In the genomic region with DNA sequence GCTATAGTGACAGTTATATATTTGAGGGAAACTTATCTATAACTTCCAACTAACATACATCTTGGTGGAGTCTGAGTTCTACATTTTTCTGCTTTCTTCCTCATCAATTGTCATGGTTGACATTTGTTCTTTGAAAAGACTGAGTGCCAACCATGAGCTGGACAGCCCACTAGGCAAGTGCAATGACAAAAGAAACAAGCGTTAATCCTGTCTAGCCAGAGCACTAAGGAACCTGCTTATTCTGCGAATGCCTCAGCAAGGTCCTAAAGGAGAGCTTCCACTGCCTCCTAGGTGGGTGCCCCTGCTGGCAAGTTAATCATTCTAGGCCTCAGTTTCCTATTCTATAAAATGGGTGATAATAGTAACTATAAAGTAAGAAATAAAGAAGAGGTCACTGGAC, we compare ENCODE assay signal across 1 cellular context.
TF ChIP-seq lines count a peak whose summit lies in the region.

No MANE protein-coding gene starts in this region.

TF ChIP-seq in SK-N-SH treated with all-trans-retinoic acid at 6 μM for 48 hours, 23 proteins besides CTCF, POLR2A, EP300 and RAD21 (continued from another document):
- TF ChIP-seq, protein P1, sequence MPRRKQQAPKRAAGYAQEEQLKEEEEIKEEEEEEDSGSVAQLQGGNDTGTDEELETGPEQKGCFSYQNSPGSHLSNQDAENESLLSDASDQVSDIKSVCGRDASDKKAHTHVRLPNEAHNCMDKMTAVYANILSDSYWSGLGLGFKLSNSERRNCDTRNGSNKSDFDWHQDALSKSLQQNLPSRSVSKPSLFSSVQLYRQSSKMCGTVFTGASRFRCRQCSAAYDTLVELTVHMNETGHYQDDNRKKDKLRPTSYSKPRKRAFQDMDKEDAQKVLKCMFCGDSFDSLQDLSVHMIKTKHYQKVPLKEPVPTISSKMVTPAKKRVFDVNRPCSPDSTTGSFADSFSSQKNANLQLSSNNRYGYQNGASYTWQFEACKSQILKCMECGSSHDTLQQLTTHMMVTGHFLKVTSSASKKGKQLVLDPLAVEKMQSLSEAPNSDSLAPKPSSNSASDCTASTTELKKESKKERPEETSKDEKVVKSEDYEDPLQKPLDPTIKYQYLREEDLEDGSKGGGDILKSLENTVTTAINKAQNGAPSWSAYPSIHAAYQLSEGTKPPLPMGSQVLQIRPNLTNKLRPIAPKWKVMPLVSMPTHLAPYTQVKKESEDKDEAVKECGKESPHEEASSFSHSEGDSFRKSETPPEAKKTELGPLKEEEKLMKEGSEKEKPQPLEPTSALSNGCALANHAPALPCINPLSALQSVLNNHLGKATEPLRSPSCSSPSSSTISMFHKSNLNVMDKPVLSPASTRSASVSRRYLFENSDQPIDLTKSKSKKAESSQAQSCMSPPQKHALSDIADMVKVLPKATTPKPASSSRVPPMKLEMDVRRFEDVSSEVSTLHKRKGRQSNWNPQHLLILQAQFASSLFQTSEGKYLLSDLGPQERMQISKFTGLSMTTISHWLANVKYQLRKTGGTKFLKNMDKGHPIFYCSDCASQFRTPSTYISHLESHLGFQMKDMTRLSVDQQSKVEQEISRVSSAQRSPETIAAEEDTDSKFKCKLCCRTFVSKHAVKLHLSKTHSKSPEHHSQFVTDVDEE (CRISPR knock-in tag; IDR thresholded peaks at IDR 0.05) = no peak
- no peak for TF ChIP-seq BACH2 (CRISPR knock-in tag; IDR thresholded peaks at IDR 0.05; ENCODE audit: borderline replicate concordance)
